ENCODE assay signal across 8 cellular contexts in the genomic region with DNA sequence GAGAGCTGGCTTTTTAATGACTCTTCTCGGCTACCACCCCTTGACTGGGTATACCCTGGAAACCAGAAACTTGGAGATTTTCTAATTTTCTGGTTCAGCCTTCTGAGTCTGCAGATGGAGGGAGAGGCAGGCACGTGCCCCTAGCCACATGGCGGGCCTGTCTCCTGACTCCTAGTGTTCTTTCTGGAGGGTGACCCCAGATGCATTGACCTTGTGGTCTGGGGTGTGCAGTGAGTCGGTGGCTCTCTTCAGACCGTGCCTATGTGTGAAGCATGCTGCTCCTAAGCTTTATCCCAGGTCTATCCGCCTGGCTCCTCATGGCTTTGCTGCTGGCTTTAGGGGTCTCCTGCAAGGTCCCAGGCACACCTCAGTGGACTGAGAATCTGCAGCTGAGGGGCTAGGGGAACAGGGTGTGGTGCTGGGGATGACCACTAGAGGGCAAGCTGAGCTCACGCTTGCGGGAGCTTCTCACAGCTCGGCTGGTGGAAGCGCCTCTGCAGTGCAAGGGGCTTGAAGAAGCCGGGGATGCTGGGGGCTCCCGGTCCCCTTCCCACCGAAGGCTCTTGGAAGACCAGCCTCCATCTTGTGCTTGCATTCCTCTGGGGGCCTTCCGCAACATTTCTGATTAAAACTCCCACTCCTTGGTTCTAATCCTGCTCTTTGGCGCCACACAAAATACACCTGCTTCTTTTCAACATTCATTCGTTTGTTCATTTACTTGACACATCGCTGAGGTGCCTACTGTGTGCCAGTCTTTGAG. TPM values are rescaled to one million over a fixed set of nuclear protein-coding genes. Genes with fewer than 3 reads are reported as not detected.
DNase-seq lines count a peak whose midpoint lies in the region; ATAC-seq and TF ChIP-seq lines count a peak whose summit lies in the region.

No MANE protein-coding gene starts in this region.

- DNase-seq in A172 (ENCODE audit: low spot score) = peak; percentile 56
- DNase-seq in GM13977 (ENCODE audit: low spot score) = peak; percentile 79
- DNase-seq in NCI-H2107 (lab: John Stamatoyannopoulos, UW) = peak; percentile 26
- DNase-seq in activated CD4-positive, CD25-positive, alpha-beta regulatory T cell treated with anti-CD3 and anti-CD28 coated beads, Interleukin-2, amount 50 U/mL, for 72 hours = peak; percentile 75
- peak; percentile 80 for DNase-seq in cerebellum (ENCODE audit: low spot score)
- DNase-seq in left lobe of liver (ENCODE audit: low spot score) = peak; percentile 66
- peak; percentile 71 for DNase-seq in stimulated activated CD4-positive, alpha-beta T cell treated with anti-CD3 and anti-CD28 coated beads, Interleukin-4, amount 100 ng/mL, for 1 hour

- peak; percentile 99 for TF ChIP-seq CTCF in GM13977 (IDR thresholded peaks at IDR 0.05; ENCODE audit: extremely low read depth, insufficient read depth, missing control alignments)

- ATAC-seq in HG02970 (IDR thresholded peaks at IDR 0.05; ENCODE audit: low FRiP score, unreplicated experiment) (peak; percentile 72), left lobe of liver (peak; percentile 96)

- in situ Hi-C loops in GM13977 (cut with MboI; ENCODE audit: low pct_unique_long_range_greater_than_20kb, low sequenced_read_pairs, unreplicated experiment) = loop anchor here (25.0 kb wide), 1 partner anchor 388 kb away; no protein-coding TSS in a partner anchor

RNA-seq across cellular contexts. Expression of gene OTOG, which starts 51.8 kb away (rescaled TPM):
- not detected in 2 replicates for total RNA-seq in A172 (2014; rRNA removed; shearing (Covaris generic))
- total RNA-seq in cerebellum (0.91 TPM), left lobe of liver (not detected)

RNA-seq across cellular contexts. Expression of gene USH1C, which starts 54.7 kb away (rescaled TPM):
- not detected in 2 replicates for total RNA-seq in A172 (2014; rRNA removed; shearing (Covaris generic))
- total RNA-seq in cerebellum = 0.27 TPM
- total RNA-seq in left lobe of liver = 1.2 TPM

Comparison
In these comparisons a context has a peak if more than half of its experiments do, and no peak if none do; other contexts are left out.
1. Peak in every context shown above with its lines: DNase-seq and ATAC-seq.
2. DNase-seq: peak in every context shown above with its lines; median percentile 80 in cerebellum; 79 in GM13977; 75 in activated CD4-positive, CD25-positive, alpha-beta regulatory T cell treated with anti-CD3 and anti-CD28 coated beads, Interleukin-2, amount 50 U/mL, for 72 hours; 71 in stimulated activated CD4-positive, alpha-beta T cell treated with anti-CD3 and anti-CD28 coated beads, Interleukin-4, amount 100 ng/mL, for 1 hour; 66 in left lobe of liver; 56 in A172; 26 in NCI-H2107.